1 cellular context compared by ENCODE assay signal in the genomic region with DNA sequence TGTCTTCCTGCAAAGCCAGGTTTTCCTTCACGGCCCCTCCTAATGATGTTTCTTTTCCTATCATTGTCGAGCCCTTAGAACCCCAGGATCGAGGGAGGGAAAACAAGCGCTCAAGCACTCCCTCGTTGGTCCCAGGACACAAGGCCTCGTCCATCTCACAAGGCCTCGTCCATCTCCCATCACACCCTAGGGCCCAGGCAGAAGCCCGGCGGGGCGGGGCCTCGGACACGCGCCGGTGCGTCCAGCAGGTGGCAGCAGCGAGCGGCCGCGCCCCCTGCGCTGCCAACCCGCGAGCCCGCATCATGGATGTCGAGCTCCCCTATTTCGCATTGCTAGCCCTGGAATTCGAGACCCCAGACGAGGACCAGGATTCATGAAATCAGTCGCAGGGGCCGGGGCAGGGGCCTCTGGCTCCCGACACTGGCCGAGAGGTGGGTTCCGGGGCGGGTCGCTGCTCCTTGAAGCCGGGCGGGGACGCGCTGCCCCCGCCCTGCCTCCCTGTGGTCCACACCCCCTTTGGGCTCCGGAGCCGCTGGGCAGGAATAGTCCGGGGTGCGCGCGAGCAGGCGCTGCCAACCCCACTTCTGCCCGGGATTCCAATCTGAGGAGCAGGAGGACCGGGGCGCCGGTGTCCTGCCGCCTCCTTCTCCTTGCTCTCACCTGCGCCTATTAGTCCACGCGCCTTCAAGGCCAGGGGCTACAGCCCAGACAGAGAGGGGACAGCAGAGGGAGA.
TF ChIP-seq lines count a peak whose summit lies in the region.

ABLIM3 (plus strand) TSS at position 270 of the 733 bp plus-strand sequence. CDS start 603 bp downstream, outside the sequence.

TF ChIP-seq in HepG2, 621 proteins besides CTCF, POLR2A, EP300 and RAD21 (continued from another document and continues in another):
- TF ChIP-seq ZNF782 (CRISPR knock-in tag; IDR thresholded peaks at IDR 0.05; ENCODE audit: borderline replicate concordance) (0 out of 2 replicates have a peak, but pooled peaks have one; percentile 46), GABPB1 (CRISPR knock-in tag; IDR thresholded peaks at IDR 0.05) (peak; percentile 71), ERF (CRISPR knock-in tag; IDR thresholded peaks at IDR 0.05) (0 out of 2 replicates have a peak, but pooled peaks have one; percentile 23), ZNF121 (CRISPR knock-in tag; IDR thresholded peaks at IDR 0.05) (no peak), EED (CRISPR knock-in tag; IDR thresholded peaks at IDR 0.05) (0 out of 2 replicates have a peak, but pooled peaks have one; percentile 19), ZNF232 (CRISPR knock-in tag; IDR thresholded peaks at IDR 0.05; ENCODE audit: borderline replicate concordance) (no peak), SMYD3 (CRISPR knock-in tag; IDR thresholded peaks at IDR 0.05) (peak; percentile 57; the same call in 1 of the 2 replicates), NFATC3 (CRISPR knock-in tag; IDR thresholded peaks at IDR 0.05) (no peak), SKI (IDR thresholded peaks at IDR 0.05; ENCODE audit: partially characterized antibody) (no peak), ZNF143 (CRISPR knock-in tag; IDR thresholded peaks at IDR 0.05) (peak; percentile 78), ZSCAN12 (CRISPR knock-in tag; IDR thresholded peaks at IDR 0.05) (peak; percentile 85; the same call in 1 of the 2 replicates), FOXO1 (CRISPR knock-in tag; IDR thresholded peaks at IDR 0.05) (no peak), ZFP37 (CRISPR knock-in tag; IDR thresholded peaks at IDR 0.05; ENCODE audit: borderline replicate concordance) (0 out of 2 replicates have a peak, but pooled peaks have one; percentile 49), ZNF430 (CRISPR knock-in tag; IDR thresholded peaks at IDR 0.05) (no peak), SMARCC2 (IDR thresholded peaks at IDR 0.05) (no peak), ZNF746 (CRISPR knock-in tag; IDR thresholded peaks at IDR 0.05) (0 out of 2 replicates have a peak, but pooled peaks have one; percentile 31), ZNF580 (CRISPR knock-in tag; IDR thresholded peaks at IDR 0.05; ENCODE audit: borderline replicate concordance, low read depth) (peak; percentile 79; the same call in 1 of the 2 replicates), ZNF33A (CRISPR knock-in tag; IDR thresholded peaks at IDR 0.05; ENCODE audit: borderline replicate concordance) (no peak), ZBTB7B (CRISPR knock-in tag; IDR thresholded peaks at IDR 0.05) (0 out of 2 replicates have a peak, but pooled peaks have one; percentile 58), STAG1 (CRISPR knock-in tag; IDR thresholded peaks at IDR 0.05) (peak; percentile 86), PPARG (CRISPR knock-in tag; conservative IDR thresholded peaks at IDR 0.05) (no peak), ZNF598 (CRISPR knock-in tag; IDR thresholded peaks at IDR 0.05; ENCODE audit: borderline replicate concordance) (0 out of 2 replicates have a peak, but pooled peaks have one; percentile 32), ELF3 (CRISPR knock-in tag; IDR thresholded peaks at IDR 0.05) (peak; percentile 27; the same call in 1 of the 2 replicates), ZNF563 (CRISPR knock-in tag; IDR thresholded peaks at IDR 0.05) (peak; percentile 69), U2AF1 (optimal IDR thresholded peaks at IDR 0.05; ENCODE audit: low read depth, low read length) (no peak), BORCS8-MEF2B (CRISPR knock-in tag; IDR thresholded peaks at IDR 0.05) (peak; percentile 87; the same call in 1 of the 2 replicates), AKAP8 (CRISPR knock-in tag; IDR thresholded peaks at IDR 0.05) (no peak), CBFB (CRISPR knock-in tag; IDR thresholded peaks at IDR 0.05) (peak; percentile 26; the same call in 1 of the 2 replicates), BRCA1 (CRISPR knock-in tag; IDR thresholded peaks at IDR 0.05) (no peak), NFYC (CRISPR knock-in tag; IDR thresholded peaks at IDR 0.05) (no peak), NFKB2 (CRISPR knock-in tag; IDR thresholded peaks at IDR 0.05; ENCODE audit: borderline replicate concordance) (peak; percentile 57; the same call in 1 of the 2 replicates), ZNF652 (CRISPR knock-in tag; IDR thresholded peaks at IDR 0.05; ENCODE audit: borderline replicate concordance, low read depth) (no peak), HNRNPLL (IDR thresholded peaks at IDR 0.05; ENCODE audit: low read depth, low read length, poor library complexity, severe bottlenecking) (peak; percentile 53), MAX (IDR thresholded peaks at IDR 0.05) (peak; percentile 96), ZZZ3 (CRISPR knock-in tag; IDR thresholded peaks at IDR 0.05; ENCODE audit: borderline replicate concordance) (0 out of 2 replicates have a peak, but pooled peaks have one; percentile 35)
- TF ChIP-seq, protein P1, sequence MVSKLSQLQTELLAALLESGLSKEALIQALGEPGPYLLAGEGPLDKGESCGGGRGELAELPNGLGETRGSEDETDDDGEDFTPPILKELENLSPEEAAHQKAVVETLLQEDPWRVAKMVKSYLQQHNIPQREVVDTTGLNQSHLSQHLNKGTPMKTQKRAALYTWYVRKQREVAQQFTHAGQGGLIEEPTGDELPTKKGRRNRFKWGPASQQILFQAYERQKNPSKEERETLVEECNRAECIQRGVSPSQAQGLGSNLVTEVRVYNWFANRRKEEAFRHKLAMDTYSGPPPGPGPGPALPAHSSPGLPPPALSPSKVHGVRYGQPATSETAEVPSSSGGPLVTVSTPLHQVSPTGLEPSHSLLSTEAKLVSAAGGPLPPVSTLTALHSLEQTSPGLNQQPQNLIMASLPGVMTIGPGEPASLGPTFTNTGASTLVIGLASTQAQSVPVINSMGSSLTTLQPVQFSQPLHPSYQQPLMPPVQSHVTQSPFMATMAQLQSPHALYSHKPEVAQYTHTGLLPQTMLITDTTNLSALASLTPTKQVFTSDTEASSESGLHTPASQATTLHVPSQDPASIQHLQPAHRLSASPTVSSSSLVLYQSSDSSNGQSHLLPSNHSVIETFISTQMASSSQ (IDR thresholded peaks at IDR 0.05; ENCODE audit: low read depth): no peak
- TF ChIP-seq, protein P1 (CRISPR knock-in tag; IDR thresholded peaks at IDR 0.05; ENCODE audit: borderline replicate concordance): peak; percentile 49; the same call in 1 of the 2 replicates
- TF ChIP-seq, protein P2, sequence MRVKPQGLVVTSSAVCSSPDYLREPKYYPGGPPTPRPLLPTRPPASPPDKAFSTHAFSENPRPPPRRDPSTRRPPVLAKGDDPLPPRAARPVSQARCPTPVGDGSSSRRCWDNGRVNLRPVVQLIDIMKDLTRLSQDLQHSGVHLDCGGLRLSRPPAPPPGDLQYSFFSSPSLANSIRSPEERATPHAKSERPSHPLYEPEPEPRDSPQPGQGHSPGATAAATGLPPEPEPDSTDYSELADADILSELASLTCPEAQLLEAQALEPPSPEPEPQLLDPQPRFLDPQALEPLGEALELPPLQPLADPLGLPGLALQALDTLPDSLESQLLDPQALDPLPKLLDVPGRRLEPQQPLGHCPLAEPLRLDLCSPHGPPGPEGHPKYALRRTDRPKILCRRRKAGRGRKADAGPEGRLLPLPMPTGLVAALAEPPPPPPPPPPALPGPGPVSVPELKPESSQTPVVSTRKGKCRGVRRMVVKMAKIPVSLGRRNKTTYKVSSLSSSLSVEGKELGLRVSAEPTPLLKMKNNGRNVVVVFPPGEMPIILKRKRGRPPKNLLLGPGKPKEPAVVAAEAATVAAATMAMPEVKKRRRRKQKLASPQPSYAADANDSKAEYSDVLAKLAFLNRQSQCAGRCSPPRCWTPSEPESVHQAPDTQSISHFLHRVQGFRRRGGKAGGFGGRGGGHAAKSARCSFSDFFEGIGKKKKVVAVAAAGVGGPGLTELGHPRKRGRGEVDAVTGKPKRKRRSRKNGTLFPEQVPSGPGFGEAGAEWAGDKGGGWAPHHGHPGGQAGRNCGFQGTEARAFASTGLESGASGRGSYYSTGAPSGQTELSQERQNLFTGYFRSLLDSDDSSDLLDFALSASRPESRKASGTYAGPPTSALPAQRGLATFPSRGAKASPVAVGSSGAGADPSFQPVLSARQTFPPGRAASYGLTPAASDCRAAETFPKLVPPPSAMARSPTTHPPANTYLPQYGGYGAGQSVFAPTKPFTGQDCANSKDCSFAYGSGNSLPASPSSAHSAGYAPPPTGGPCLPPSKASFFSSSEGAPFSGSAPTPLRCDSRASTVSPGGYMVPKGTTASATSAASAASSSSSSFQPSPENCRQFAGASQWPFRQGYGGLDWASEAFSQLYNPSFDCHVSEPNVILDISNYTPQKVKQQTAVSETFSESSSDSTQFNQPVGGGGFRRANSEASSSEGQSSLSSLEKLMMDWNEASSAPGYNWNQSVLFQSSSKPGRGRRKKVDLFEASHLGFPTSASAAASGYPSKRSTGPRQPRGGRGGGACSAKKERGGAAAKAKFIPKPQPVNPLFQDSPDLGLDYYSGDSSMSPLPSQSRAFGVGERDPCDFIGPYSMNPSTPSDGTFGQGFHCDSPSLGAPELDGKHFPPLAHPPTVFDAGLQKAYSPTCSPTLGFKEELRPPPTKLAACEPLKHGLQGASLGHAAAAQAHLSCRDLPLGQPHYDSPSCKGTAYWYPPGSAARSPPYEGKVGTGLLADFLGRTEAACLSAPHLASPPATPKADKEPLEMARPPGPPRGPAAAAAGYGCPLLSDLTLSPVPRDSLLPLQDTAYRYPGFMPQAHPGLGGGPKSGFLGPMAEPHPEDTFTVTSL (CRISPR knock-in tag; IDR thresholded peaks at IDR 0.05; ENCODE audit: borderline replicate concordance): peak; percentile 29; the same call in 1 of the 2 replicates
- TF ChIP-seq, protein P3, sequence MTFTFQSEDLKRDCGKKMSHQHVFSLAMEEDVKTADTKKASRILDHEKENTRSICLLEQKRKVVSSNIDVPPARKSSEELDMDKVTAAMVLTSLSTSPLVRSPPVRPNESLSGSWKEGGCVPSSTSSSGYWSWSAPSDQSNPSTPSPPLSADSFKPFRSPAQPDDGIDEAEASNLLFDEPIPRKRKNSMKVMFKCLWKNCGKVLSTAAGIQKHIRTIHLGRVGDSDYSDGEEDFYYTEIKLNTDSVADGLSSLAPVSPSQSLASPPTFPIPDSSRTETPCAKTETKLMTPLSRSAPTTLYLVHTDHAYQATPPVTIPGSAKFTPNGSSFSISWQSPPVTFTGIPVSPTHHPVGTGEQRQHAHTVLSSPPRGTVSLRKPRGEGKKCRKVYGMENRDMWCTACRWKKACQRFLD (CRISPR knock-in tag; IDR thresholded peaks at IDR 0.05; ENCODE audit: borderline replicate concordance): peak; percentile 32; the same call in 1 of the 2 replicates
- TF ChIP-seq, protein P4, sequence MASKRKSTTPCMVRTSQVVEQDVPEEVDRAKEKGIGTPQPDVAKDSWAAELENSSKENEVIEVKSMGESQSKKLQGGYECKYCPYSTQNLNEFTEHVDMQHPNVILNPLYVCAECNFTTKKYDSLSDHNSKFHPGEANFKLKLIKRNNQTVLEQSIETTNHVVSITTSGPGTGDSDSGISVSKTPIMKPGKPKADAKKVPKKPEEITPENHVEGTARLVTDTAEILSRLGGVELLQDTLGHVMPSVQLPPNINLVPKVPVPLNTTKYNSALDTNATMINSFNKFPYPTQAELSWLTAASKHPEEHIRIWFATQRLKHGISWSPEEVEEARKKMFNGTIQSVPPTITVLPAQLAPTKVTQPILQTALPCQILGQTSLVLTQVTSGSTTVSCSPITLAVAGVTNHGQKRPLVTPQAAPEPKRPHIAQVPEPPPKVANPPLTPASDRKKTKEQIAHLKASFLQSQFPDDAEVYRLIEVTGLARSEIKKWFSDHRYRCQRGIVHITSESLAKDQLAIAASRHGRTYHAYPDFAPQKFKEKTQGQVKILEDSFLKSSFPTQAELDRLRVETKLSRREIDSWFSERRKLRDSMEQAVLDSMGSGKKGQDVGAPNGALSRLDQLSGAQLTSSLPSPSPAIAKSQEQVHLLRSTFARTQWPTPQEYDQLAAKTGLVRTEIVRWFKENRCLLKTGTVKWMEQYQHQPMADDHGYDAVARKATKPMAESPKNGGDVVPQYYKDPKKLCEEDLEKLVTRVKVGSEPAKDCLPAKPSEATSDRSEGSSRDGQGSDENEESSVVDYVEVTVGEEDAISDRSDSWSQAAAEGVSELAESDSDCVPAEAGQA (IDR thresholded peaks at IDR 0.05; ENCODE audit: low read depth): no peak
- TF ChIP-seq, protein P4 (CRISPR knock-in tag; IDR thresholded peaks at IDR 0.05; ENCODE audit: borderline replicate concordance): no peak
- TF ChIP-seq, protein P5, sequence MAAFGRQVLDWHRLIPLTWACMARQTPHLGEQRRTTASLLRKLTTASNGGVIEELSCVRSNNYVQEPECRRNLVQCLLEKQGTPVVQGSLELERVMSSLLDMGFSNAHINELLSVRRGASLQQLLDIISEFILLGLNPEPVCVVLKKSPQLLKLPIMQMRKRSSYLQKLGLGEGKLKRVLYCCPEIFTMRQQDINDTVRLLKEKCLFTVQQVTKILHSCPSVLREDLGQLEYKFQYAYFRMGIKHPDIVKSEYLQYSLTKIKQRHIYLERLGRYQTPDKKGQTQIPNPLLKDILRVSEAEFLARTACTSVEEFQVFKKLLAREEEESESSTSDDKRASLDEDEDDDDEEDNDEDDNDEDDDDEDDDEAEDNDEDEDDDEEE (CRISPR knock-in tag; IDR thresholded peaks at IDR 0.05): peak; percentile 75; the same call in 1 of the 2 replicates
